Comparison of ENCODE assay signal across 27 cellular contexts in genomic region chr1:228845101-228845500, GRCh38.
"Had no signal": no experiment of that assay in that cellular context is flagged by ENCODE, and none has a peak within 500 bp of the region (broad histone marks: within the 10 kb centered on the region; RNA-seq: fewer than 3 reads in every experiment).

No MANE protein-coding gene starts in this region.

- ATAC-seq: stimulated activated effector memory CD8-positive, alpha-beta T cell treated with anti-CD3 and anti-CD28 coated beads, Interleukin-12 subunit alpha, Interleukin-12 subunit beta, amount 100 ng/mL, for 72 hours; stimulated activated memory B cell treated with anti-CD40 and anti-IgM and Interleukin-4, amounts not matched to agents 10 μg/mL and 1 μg/mL and 100 μg/mL, for 72 hours; stimulated activated naive B cell treated with anti-CD40 and anti-IgM and Interleukin-4, amounts not matched to agents 10 μg/mL and 1 μg/mL and 100 μg/mL, for 72 hours; stimulated activated naive CD8-positive, alpha-beta T cell treated with anti-CD3 and anti-CD28 coated beads, Interleukin-15, amount 100 ng/mL, for 72 hours; stimulated activated naive CD8-positive, alpha-beta T cell treated with anti-CD3 and anti-CD28 coated beads, Interleukin-15, Interleukin-2, amounts not matched to agents 100 U/mL and 50 U/mL, for 24 hours; upper lobe of right lung had no signal

- H3K27me3 Mint-ChIP-seq: stimulated activated naive B cell treated with anti-CD40 and anti-IgM and Interleukin-4, amounts not matched to agents 10 μg/mL and 1 μg/mL and 100 μg/mL, for 72 hours; stimulated activated naive CD8-positive, alpha-beta T cell treated with anti-CD3 and anti-CD28 coated beads, Interleukin-15, amount 100 ng/mL, for 72 hours; stimulated activated naive CD8-positive, alpha-beta T cell treated with anti-CD3 and anti-CD28 coated beads, Interleukin-15, Interleukin-2, amounts not matched to agents 100 ng/mL and 50 ng/mL, for 24 hours; type B pancreatic cell had no signal

- H3K36me3 ChIP-seq: stomach, suprapubic skin, thoracic aorta, thyroid gland, tibial artery, tibial nerve, transverse colon, upper lobe of left lung, upper lobe of right lung, uterus, vagina had no signal

- H3K4me1 ChIP-seq: suprapubic skin, testis, thyroid gland, tibial nerve, upper lobe of right lung, uterus had no signal

- H3K36me3 Mint-ChIP-seq: stimulated activated effector memory CD8-positive, alpha-beta T cell treated with anti-CD3 and anti-CD28 coated beads, Interleukin-12 subunit alpha, Interleukin-12 subunit beta, amount 100 ng/mL, for 72 hours; stimulated activated memory B cell treated with anti-CD40 and anti-IgM and Interleukin-4, amounts not matched to agents 10 μg/mL and 1 μg/mL and 100 μg/mL, for 72 hours; stimulated activated naive B cell treated with anti-CD40 and anti-IgM and Interleukin-4, amounts not matched to agents 10 μg/mL and 1 μg/mL and 100 μg/mL, for 72 hours had no signal

- DNase-seq: stimulated activated CD4-positive, alpha-beta T cell treated with anti-CD3 and anti-CD28 coated beads, Interleukin-2, amount 100 ng/mL, for 48 hours; stimulated activated CD4-positive, alpha-beta T cell treated with anti-CD3 and anti-CD28 coated beads, Interleukin-4, amount 100 ng/mL, for 1 hour; stimulated activated CD4-positive, alpha-beta T cell treated with anti-CD3 and anti-CD28 coated beads, Interleukin-4, amount 100 ng/mL, for 24 hours; stimulated activated CD4-positive, alpha-beta T cell treated with anti-CD3 and anti-CD28 coated beads, Interleukin-4, amount 100 ng/mL, for 4 hours; stimulated activated CD8-positive, alpha-beta memory T cell treated with anti-CD3 and anti-CD28 coated beads, Interleukin-4, amount 100 ng/mL, for 48 hours; stimulated activated naive B cell treated with anti-CD40 and anti-IgM and Interleukin-4, amounts not matched to agents 10 μg/mL and 1 μg/mL and 100 μg/mL, for 72 hours; stimulated activated naive CD4-positive, alpha-beta T cell; stimulated activated naive CD4-positive, alpha-beta T cell treated with Interleukin-2 at 50 U/mL for 16 hours; stimulated activated naive CD8-positive, alpha-beta T cell treated with anti-CD3 and anti-CD28 coated beads, Interleukin-15, amount 100 ng/mL, for 72 hours; stimulated activated naive CD8-positive, alpha-beta T cell treated with anti-CD3 and anti-CD28 coated beads, Interleukin-15, Interleukin-2, amounts not matched to agents 100 U/mL and 50 U/mL, for 24 hours; stomach; substantia nigra; testis; thyroid gland; tibial artery; transverse colon; upper lobe of left lung; upper lobe of right lung; uterus had no signal

- H3K27ac ChIP-seq: stomach, suprapubic skin, testis, thoracic aorta, thyroid gland, tibial artery, tibial nerve, transverse colon, upper lobe of left lung, upper lobe of right lung, uterus, vagina had no signal

- H3K9me3 ChIP-seq: testis, thoracic aorta, thyroid gland, transverse colon, upper lobe of left lung, upper lobe of right lung, uterus, vagina had no signal

- H3K4me3 Mint-ChIP-seq: stimulated activated effector memory CD8-positive, alpha-beta T cell treated with anti-CD3 and anti-CD28 coated beads, Interleukin-12 subunit alpha, Interleukin-12 subunit beta, amount 100 ng/mL, for 72 hours; stimulated activated memory B cell treated with anti-CD40 and anti-IgM and Interleukin-4, amounts not matched to agents 10 μg/mL and 1 μg/mL and 100 μg/mL, for 72 hours; stimulated activated naive B cell treated with anti-CD40 and anti-IgM and Interleukin-4, amounts not matched to agents 10 μg/mL and 1 μg/mL and 100 μg/mL, for 72 hours; stimulated activated naive CD8-positive, alpha-beta T cell treated with anti-CD3 and anti-CD28 coated beads, Interleukin-15, amount 100 ng/mL, for 72 hours; stimulated activated naive CD8-positive, alpha-beta T cell treated with anti-CD3 and anti-CD28 coated beads, Interleukin-15, Interleukin-2, amounts not matched to agents 100 ng/mL and 50 ng/mL, for 24 hours; type B pancreatic cell had no signal

- H3K27ac Mint-ChIP-seq: stimulated activated effector memory CD8-positive, alpha-beta T cell treated with anti-CD3 and anti-CD28 coated beads, Interleukin-12 subunit alpha, Interleukin-12 subunit beta, amount 100 ng/mL, for 72 hours; stimulated activated memory B cell treated with anti-CD40 and anti-IgM and Interleukin-4, amounts not matched to agents 10 μg/mL and 1 μg/mL and 100 μg/mL, for 72 hours; stimulated activated naive B cell treated with anti-CD40 and anti-IgM and Interleukin-4, amounts not matched to agents 10 μg/mL and 1 μg/mL and 100 μg/mL, for 72 hours; stimulated activated naive CD8-positive, alpha-beta T cell treated with anti-CD3 and anti-CD28 coated beads, Interleukin-15, amount 100 ng/mL, for 72 hours; stimulated activated naive CD8-positive, alpha-beta T cell treated with anti-CD3 and anti-CD28 coated beads, Interleukin-15, Interleukin-2, amounts not matched to agents 100 ng/mL and 50 ng/mL, for 24 hours had no signal

- H3K27me3 ChIP-seq: stomach, suprapubic skin, testis, thyroid gland, tibial artery, tibial nerve, transverse colon, upper lobe of left lung, upper lobe of right lung, uterus, vagina had no signal

- H3K4me1 Mint-ChIP-seq: stimulated activated effector memory CD8-positive, alpha-beta T cell treated with anti-CD3 and anti-CD28 coated beads, Interleukin-12 subunit alpha, Interleukin-12 subunit beta, amount 100 ng/mL, for 72 hours had no signal

- H3K4me3 ChIP-seq: stomach, suprapubic skin, testis, thoracic aorta, thyroid gland, tibial artery, tibial nerve, transverse colon, upper lobe of left lung, upper lobe of right lung, uterus, vagina had no signal
